8 cellular contexts compared by ENCODE assay signal in genomic region chr17:81511800-81512559, GRCh38. TPM values are rescaled to one million over a fixed set of nuclear protein-coding genes. Genes with fewer than 3 reads are reported as not detected.
DNase-seq lines count a peak whose midpoint lies in the region; ATAC-seq and TF ChIP-seq lines count a peak whose summit lies in the region.

No MANE protein-coding gene starts in this region.

- H3K27ac ChIP-seq in esophagus (ENCODE audit: low read depth in 2 of 2, low read length in 1 of 2) (peak overlapping the region; percentile 97 to 100), neutrophil (peak overlapping the region; percentile 95)

- peaks cover 9 to 29% of the 10 kb centered on the region in 2 donors for H3K36me3 ChIP-seq in esophagus (ENCODE audit: control insufficient read depth in 2 of 2, insufficient read depth in 2 of 2, low read length in 1 of 2)
- peaks cover 41% of the 10 kb centered on the region for H3K36me3 ChIP-seq in neutrophil

- peak overlapping the region; percentile 82 to 95 (median 89) for H3K27ac Mint-ChIP-seq in CD14-positive monocyte

- peaks cover 0 to 2% (median 0%) of the 10 kb centered on the region in 3 donors for H3K27me3 Mint-ChIP-seq in CD14-positive monocyte (ENCODE audit: low read depth in 3 of 3)

- intact Hi-C loops in CD14-positive monocyte (cut with micrococcal nuclease): loop anchor here (2.0 to 5.0 kb wide), 4 partner anchors 25 to 115 kb away; partner anchors contain the start of genes BAHCC1 (in 1 of the 2) and FAAP100 (in 1 of the 2)

- H3K4me1 ChIP-seq in esophagus (ENCODE audit: control insufficient read depth in 2 of 2, insufficient read depth in 2 of 2, low read length in 1 of 2) (peaks cover 0 to 6% of the 10 kb centered on the region in 2 donors), neutrophil (ENCODE audit: control insufficient read depth in 1 of 2, insufficient read depth in 1 of 2, low read depth in 1 of 2, low read length in 1 of 2) (peaks cover 62 to 70% of the 10 kb centered on the region in 2 experiments)

- no peaks in the 10 kb centered on the region for H3K9me3 ChIP-seq in esophagus (ENCODE audit: control insufficient read depth in 2 of 2, insufficient read depth in 1 of 2, low read depth in 1 of 2, low read length in 1 of 2)
- no peaks in the 10 kb centered on the region for H3K9me3 ChIP-seq in neutrophil

- H3K4me1 Mint-ChIP-seq in CD14-positive monocyte: peaks cover 67% of the 10 kb centered on the region

- H3K36me3 Mint-ChIP-seq in CD14-positive monocyte: peaks cover 35 to 45% of the 10 kb centered on the region in 2 donors

- H3K4me3 Mint-ChIP-seq in CD14-positive monocyte: peak overlapping the region; percentile 95 to 96

- TF ChIP-seq CTCF in CD14-positive monocyte (IDR thresholded peaks at IDR 0.05): no peak
- no peak for TF ChIP-seq CTCF in neutrophil (IDR thresholded peaks at IDR 0.05)

- 1% methylated on average over 52 to 62 of the region's 62 CpGs for WGBS in esophagus, 2 donors

- no peak for DNase-seq in CD14-positive monocyte (ENCODE audit: low spot score)
- peak; percentile 33 for DNase-seq in activated CD4-positive, alpha-beta T cell treated with anti-CD3 and anti-CD28 coated beads, Interleukin-2, amount 50 U/mL, for 1 hour
- DNase-seq in CD1c-positive myeloid dendritic cell (ENCODE audit: extremely low spot score): no peak
- no peak for DNase-seq in GM19240 (ENCODE audit: insufficient read length, low spot score)
- DNase-seq in superior temporal gyrus (ENCODE audit: extremely low spot score): no peak

- H3K4me3 ChIP-seq in esophagus (ENCODE audit: low read depth in 1 of 2, low read length in 2 of 2) (peak overlapping the region; percentile 77 to 80), neutrophil (ENCODE audit: low read depth in 1 of 2, low read length in 1 of 2) (peak overlapping the region; percentile 88 to 100)

- peak; percentile 1 for ATAC-seq in HG02885 (IDR thresholded peaks at IDR 0.05; ENCODE audit: poor library complexity, unreplicated experiment)

- H3K9me3 Mint-ChIP-seq in CD14-positive monocyte: peaks cover 0 to 4% (median 0%) of the 10 kb centered on the region in 7 donors

- H3K27me3 ChIP-seq in esophagus (ENCODE audit: control insufficient read depth in 1 of 2, insufficient read depth in 2 of 2, low read length in 2 of 2) (no peaks in the 10 kb centered on the region), neutrophil (no peaks in the 10 kb centered on the region)

RNA-seq across cellular contexts. Expression of gene ACTG1, which starts 0.6 kb away (rescaled TPM):
- 1,000 to 10,000 TPM; 1,133 to 1,620 TPM for polyA plus RNA-seq in CD14-positive monocyte
- polyA plus RNA-seq in esophagus: 1,000 to 10,000 TPM; 1,763 to 5,708 TPM

RNA-seq across cellular contexts. Expression of gene FSCN2, which starts 16.2 kb away (rescaled TPM):
- polyA plus RNA-seq in CD14-positive monocyte: not detected
- polyA plus RNA-seq in esophagus: 1 to 10 TPM in 1 of 2 donors, under 1 TPM in 1; 0.54 to 2.0 TPM

RNA-seq across cellular contexts. Expression of gene FAAP100, which starts 40.2 kb away (rescaled TPM):
- polyA plus RNA-seq in CD14-positive monocyte: 10 to 100 TPM; 10.3 to 13.9 TPM
- polyA plus RNA-seq in esophagus: 10 to 100 TPM; 17.3 to 27.1 TPM
